7 cellular contexts compared by ENCODE assay signal in genomic region chr2:111472844-111473403, GRCh38.
DNase-seq lines count a peak whose midpoint lies in the region; ATAC-seq, FAIRE-seq and TF ChIP-seq lines count a peak whose summit lies in the region.
"Not testable (repeated sequence)": the region's sequence is repeated elsewhere in the genome, so short reads cannot be mapped to it uniquely, and the experiment has no call there.

No MANE protein-coding gene starts in this region.

- not testable (repeated sequence) for DNase-seq in GM23338 (ENCODE audit: low spot score); RWPE1 (ENCODE audit: low spot score); activated CD4-positive, alpha-beta T cell treated with anti-CD3 and anti-CD28 coated beads, Interleukin-2, amount 10 ng/mL, durations not matched to agents 7 days and 5 days; H1 (ENCODE audit: low read depth in 1 of 2, low spot score in 2 of 2); naive B cell
- peak; percentile 60 for DNase-seq in activated effector memory CD4-positive, alpha-beta T cell treated with anti-CD3 and anti-CD28 coated beads, Interleukin-2, amount 50 U/mL, for 16 hours

- not testable (repeated sequence) for H4K20me1 ChIP-seq in GM23338 (replicated peaks; ENCODE audit: insufficient read depth); H1 (replicated peaks in 1 of 2; ENCODE audit: control insufficient read depth in 1 of 2, insufficient read depth in 2 of 2, low read length in 2 of 2)

- not testable (repeated sequence) for H3K23ac ChIP-seq in H1 (ENCODE audit: insufficient read length)

- H3K4me2 ChIP-seq in GM23338; H1 (ENCODE audit: insufficient read depth in 1 of 2, low read depth in 2 of 2, low read length in 2 of 2): not testable (repeated sequence)

- H4K5ac ChIP-seq in H1 (ENCODE audit: insufficient read length, low read depth, low read length) = not testable (repeated sequence)

- not testable (repeated sequence) for H3K4me3 ChIP-seq in GM23338; H1 (ENCODE audit: extremely low read depth in 1 of 4, insufficient read depth in 2 of 4, low read depth in 3 of 4, low read length in 4 of 4)

- H3K18ac ChIP-seq in H1 (ENCODE audit: extremely low read depth, low read length) = not testable (repeated sequence)

- H3K27ac ChIP-seq in GM23338 (ENCODE audit: low read depth); H1 (ENCODE audit: low read depth, low read length): not testable (repeated sequence)
- H3K27ac ChIP-seq in RWPE1 = peak overlapping the region; percentile 57

- not testable (repeated sequence) for H3K4me3 Mint-ChIP-seq in GM23338; activated CD4-positive, alpha-beta T cell treated with anti-CD3 and anti-CD28 coated beads, Interleukin-2, amount 10 ng/mL, durations not matched to agents 7 days and 5 days; naive B cell; stimulated activated memory B cell treated with anti-CD40 and anti-IgM and Interleukin-4, amounts not matched to agents 10 μg/mL and 1 μg/mL and 100 μg/mL, for 72 hours

- H3K27me3 ChIP-seq in GM23338 (ENCODE audit: insufficient read depth); H1 (replicated peaks in 1 of 4; ENCODE audit: control insufficient read depth in 3 of 4, extremely low read depth in 1 of 4, insufficient read depth in 3 of 4, low read length in 3 of 4): not testable (repeated sequence)

- not testable (repeated sequence) for H3K9me2 ChIP-seq in GM23338 (ENCODE audit: insufficient read depth)

- not testable (repeated sequence) for H2BK20ac ChIP-seq in H1 (ENCODE audit: low read length)

- TF ChIP-seq CTCF in GM23338 (conservative IDR thresholded peaks at IDR 0.05; ENCODE audit: low read depth in 2 of 2); RWPE1 (conservative IDR thresholded peaks at IDR 0.05; ENCODE audit: low read depth); H1 (IDR thresholded peaks at IDR 0.05; ENCODE audit: control extremely low read depth in 1 of 3, insufficient read depth in 1 of 3, low read depth in 1 of 3, low read length in 3 of 3): not testable (repeated sequence)

- not testable (repeated sequence) for H3K4ac ChIP-seq in H1 (replicated peaks; ENCODE audit: insufficient read length, low read depth, low read length)

- H3K36me3 ChIP-seq in GM23338 (ENCODE audit: insufficient read depth); H1 (ENCODE audit: control insufficient read depth in 2 of 4, insufficient read depth in 4 of 4, low read length in 3 of 4): not testable (repeated sequence)

- H3K9ac ChIP-seq in H1 (replicated peaks in 1 of 4; ENCODE audit: extremely low read depth in 1 of 4, low read depth in 3 of 4, low read length in 3 of 4) = not testable (repeated sequence)

- not testable (repeated sequence) for TF ChIP-seq POLR2A in H1 (IDR thresholded peaks at IDR 0.05; ENCODE audit: control extremely low read depth in 1 of 2, low read depth in 2 of 2, low read length in 2 of 2)

- not testable (repeated sequence) for H3K4me1 Mint-ChIP-seq in GM23338, naive B cell
- H3K4me1 Mint-ChIP-seq in activated CD4-positive, alpha-beta T cell treated with anti-CD3 and anti-CD28 coated beads, Interleukin-2, amount 10 ng/mL, durations not matched to agents 7 days and 5 days = peaks cover 14% of the 10 kb centered on the region
- H3K4me1 Mint-ChIP-seq in stimulated activated memory B cell treated with anti-CD40 and anti-IgM and Interleukin-4, amounts not matched to agents 10 μg/mL and 1 μg/mL and 100 μg/mL, for 72 hours = peaks cover 13% of the 10 kb centered on the region

- POLR2A ChIA-PET in RWPE1 (lab: Yijun Ruan, JAX; ENCODE audit: low non-redundant PET); activated CD4-positive, alpha-beta T cell treated with anti-CD3 and anti-CD28 coated beads, Interleukin-2, amount 10 ng/mL, durations not matched to agents 7 days and 5 days (lab: Charles Lee); H1 (lab: Charles Lee; ENCODE audit: partially characterized antibody): not testable (repeated sequence)

- H4K91ac ChIP-seq in H1 (replicated peaks; ENCODE audit: insufficient read length, low read length) = not testable (repeated sequence)

- not testable (repeated sequence) for H3K9me3 ChIP-seq in H1 (ENCODE audit: insufficient read depth in 2 of 2, low read depth in 1 of 2, low read length in 1 of 2)

- not testable (repeated sequence) for H2AK5ac ChIP-seq in H1 (ENCODE audit: low read depth, low read length)

- TF ChIP-seq EP300 in H1 (IDR thresholded peaks at IDR 0.05; ENCODE audit: borderline replicate concordance in 1 of 2, low read depth in 2 of 2, low read length in 2 of 2) = not testable (repeated sequence)

- 0 out of 2 replicates have a peak overlapping the region, but pooled peaks have one; percentile 46 for H2BK15ac ChIP-seq in H1 (ENCODE audit: low read length)

- H3K23me2 ChIP-seq in H1 (ENCODE audit: low read depth, low read length) = not testable (repeated sequence)

- H3K27ac Mint-ChIP-seq in GM23338 (peak overlapping the region; percentile 6; the same call in 1 of the 2 replicates), naive B cell (peak overlapping the region in 2 of 6 donors; percentile 6 to 51)
- H3K27ac Mint-ChIP-seq in activated CD4-positive, alpha-beta T cell treated with anti-CD3 and anti-CD28 coated beads, Interleukin-2, amount 10 ng/mL, durations not matched to agents 7 days and 5 days = peak overlapping the region; percentile 54
- H3K27ac Mint-ChIP-seq in stimulated activated memory B cell treated with anti-CD40 and anti-IgM and Interleukin-4, amounts not matched to agents 10 μg/mL and 1 μg/mL and 100 μg/mL, for 72 hours = peak overlapping the region; percentile 26

- H2AFZ ChIP-seq in GM23338; H1 (ENCODE audit: low read length): not testable (repeated sequence)

- H3K79me2 ChIP-seq in GM23338 (replicated peaks; ENCODE audit: insufficient read depth); H1 (ENCODE audit: control insufficient read depth in 1 of 2, insufficient read depth in 2 of 2, low read length in 2 of 2): not testable (repeated sequence)

- not testable (repeated sequence) for H2BK12ac ChIP-seq in H1 (ENCODE audit: low read depth, low read length)

- not testable (repeated sequence) for ATAC-seq in GM23338
- ATAC-seq in naive B cell (ENCODE audit: low read depth in 2 of 2) = peak; percentile 27 to 30
- ATAC-seq in stimulated activated memory B cell treated with anti-CD40 and anti-IgM and Interleukin-4, amounts not matched to agents 10 μg/mL and 1 μg/mL and 100 μg/mL, for 72 hours = peak; percentile 58

- not testable (repeated sequence) for H3K36me3 Mint-ChIP-seq in GM23338 (ENCODE audit: low read depth); activated CD4-positive, alpha-beta T cell treated with anti-CD3 and anti-CD28 coated beads, Interleukin-2, amount 10 ng/mL, durations not matched to agents 7 days and 5 days (ENCODE audit: low read depth); naive B cell; stimulated activated memory B cell treated with anti-CD40 and anti-IgM and Interleukin-4, amounts not matched to agents 10 μg/mL and 1 μg/mL and 100 μg/mL, for 72 hours

- not testable (repeated sequence) for H3K14ac ChIP-seq in H1 (ENCODE audit: insufficient read length)

- not testable (repeated sequence) for H3K27me3 Mint-ChIP-seq in GM23338 (ENCODE audit: insufficient read depth, low read depth, poor library complexity); activated CD4-positive, alpha-beta T cell treated with anti-CD3 and anti-CD28 coated beads, Interleukin-2, amount 10 ng/mL, durations not matched to agents 7 days and 5 days; naive B cell; stimulated activated memory B cell treated with anti-CD40 and anti-IgM and Interleukin-4, amounts not matched to agents 10 μg/mL and 1 μg/mL and 100 μg/mL, for 72 hours

- H3K4me1 ChIP-seq in GM23338 (ENCODE audit: insufficient read depth); H1 (replicated peaks in 1 of 4; ENCODE audit: control insufficient read depth in 3 of 4, insufficient read depth in 4 of 4, low read length in 3 of 4): not testable (repeated sequence)

- H4K8ac ChIP-seq in H1 (ENCODE audit: extremely low read depth, insufficient read depth, low read length) = not testable (repeated sequence)

- not testable (repeated sequence) for H2BK120ac ChIP-seq in H1 (replicated peaks; ENCODE audit: low read depth, low read length)

- H3K79me1 ChIP-seq in H1 (ENCODE audit: low read depth, low read length) = not testable (repeated sequence)

- WGBS in H1 (ENCODE audit: extremely low coverage in 1 of 2, insufficient coverage in 1 of 2, insufficient read length in 1 of 2, insufficient replicate concordance in 2 of 2, low coverage in 1 of 2, low lambda C conversion rate in 2 of 2, missing lambda C conversion rate in 1 of 2), 2 experiments = 73% methylated on average over 7 of the region's 7 CpGs; no CpG with 5 or more reads in 1 of the 2 experiments

- H3K56ac ChIP-seq in H1 (replicated peaks; ENCODE audit: insufficient read length, low read depth, low read length) = not testable (repeated sequence)

- H3K9me3 Mint-ChIP-seq in GM23338; activated CD4-positive, alpha-beta T cell treated with anti-CD3 and anti-CD28 coated beads, Interleukin-2, amount 10 ng/mL, durations not matched to agents 7 days and 5 days; naive B cell; stimulated activated memory B cell treated with anti-CD40 and anti-IgM and Interleukin-4, amounts not matched to agents 10 μg/mL and 1 μg/mL and 100 μg/mL, for 72 hours: not testable (repeated sequence)

- FAIRE-seq in H1 (lab: Jason Lieb, UNC) = not testable (repeated sequence)

- H2BK5ac ChIP-seq in H1 (ENCODE audit: low read depth, low read length) = 0 out of 2 replicates have a peak overlapping the region, but pooled peaks have one; percentile 35

- not testable (repeated sequence) for TF ChIP-seq RAD21 in H1 (IDR thresholded peaks at IDR 0.05 in 1 of 2, conservative IDR thresholded peaks at IDR 0.05 in 1 of 2; ENCODE audit: low read depth in 2 of 2, low read length in 2 of 2)

- H3F3A ChIP-seq in GM23338 (replicated peaks; ENCODE audit: low read depth) = not testable (repeated sequence)

- CTCF ChIA-PET in RWPE1 (lab: Yijun Ruan, JAX); activated CD4-positive, alpha-beta T cell treated with anti-CD3 and anti-CD28 coated beads, Interleukin-2, amount 10 ng/mL, durations not matched to agents 7 days and 5 days (lab: Charles Lee); H1 (lab: Charles Lee; ENCODE audit: partially characterized antibody): not testable (repeated sequence)
